ENCODE assay signal across 9 cellular contexts in genomic region chr1:111200802-111201161, GRCh38. TPM values are rescaled to one million over a fixed set of nuclear protein-coding genes. Genes with fewer than 3 reads are reported as not detected.
DNase-seq lines count a peak whose midpoint lies in the region; ATAC-seq and TF ChIP-seq lines count a peak whose summit lies in the region.
"Had no signal": no experiment of that assay in that cellular context is flagged by ENCODE, and none has a peak within 500 bp of the region (broad histone marks: within the 10 kb centered on the region; RNA-seq: fewer than 3 reads in every experiment).

No MANE protein-coding gene starts in this region.

- peak overlapping the region; percentile 87; the same call in 1 of the 2 replicates for H3K4me2 ChIP-seq in OCI-LY1 (ENCODE audit: low read length)

- peak overlapping the region; percentile 96 for H3K4me3 ChIP-seq in CD8-positive, alpha-beta memory T cell (ENCODE audit: low read length)
- no peak overlapping the region for H3K4me3 ChIP-seq in OCI-LY1 (ENCODE audit: low read depth, low read length, poor library complexity, severe bottlenecking)
- no peak overlapping the region for H3K4me3 ChIP-seq in sigmoid colon
- H3K4me3 ChIP-seq in MG63 = no peak overlapping the region

- intact Hi-C loops in sigmoid colon (cut with DNase I) = no loop called here

- peaks cover 34% of the 10 kb centered on the region for H3K36me3 ChIP-seq in CD8-positive, alpha-beta memory T cell (ENCODE audit: insufficient read depth, low read length)
- H3K36me3 ChIP-seq in OCI-LY1 (ENCODE audit: insufficient read depth, low read length) (peaks cover 67% of the 10 kb centered on the region), sigmoid colon (no peaks in the 10 kb centered on the region), MG63 (no peaks in the 10 kb centered on the region)

- no peaks in the 10 kb centered on the region for H3K9me3 Mint-ChIP-seq in CD8-positive, alpha-beta memory T cell
- H3K9me3 Mint-ChIP-seq in effector memory CD8-positive, alpha-beta T cell = no peaks in the 10 kb centered on the region

- H3F3A ChIP-seq in OCI-LY1 (ENCODE audit: insufficient read depth, low read length) = peaks cover 6% of the 10 kb centered on the region; the same call in 1 of the 2 replicates

- WGBS in sigmoid colon, 2 donors = 64 to 72% methylated on average over 3 of the region's 3 CpGs

- CTCF ChIA-PET in CD8-positive, alpha-beta memory T cell (lab: Charles Lee) = interaction anchor here (1.4 to 10.8 kb wide), 2 partner anchors 18 to 199 kb away, joined by 3 to 252 read pairs; no protein-coding TSS in a partner anchor

- H3K4me1 ChIP-seq in CD8-positive, alpha-beta memory T cell (ENCODE audit: insufficient read depth, low read length) = peaks cover 61% of the 10 kb centered on the region
- H3K4me1 ChIP-seq in OCI-LY1 (ENCODE audit: insufficient read depth, low read length, severe bottlenecking) = peaks cover 83% of the 10 kb centered on the region
- peaks cover 0 to 15% (median 13%) of the 10 kb centered on the region in 4 donors for H3K4me1 ChIP-seq in sigmoid colon

- ATAC-seq in effector memory CD8-positive, alpha-beta T cell (replicated peaks) = no peak

- peaks cover 10% of the 10 kb centered on the region; the same call in 1 of the 2 replicates for H3K79me2 ChIP-seq in OCI-LY1 (ENCODE audit: insufficient read depth, low read length)

- TF ChIP-seq CTCF in OCI-LY1 (IDR thresholded peaks at IDR 0.05; ENCODE audit: low read length) (no peak), sigmoid colon (IDR thresholded peaks at IDR 0.05) (no peak)

- TF ChIP-seq EP300 in sigmoid colon (IDR thresholded peaks at IDR 0.05) = no peak

- H3K9ac ChIP-seq in OCI-LY1 (ENCODE audit: low read length) = peak overlapping the region; percentile 99

- POLR2A ChIA-PET in CD8-positive, alpha-beta memory T cell (lab: Charles Lee) = interaction anchor here (1.6 to 10.8 kb wide), 3 partner anchors 9 to 18 kb away, joined by 3 to 259 read pairs (median 12); no protein-coding TSS in a partner anchor

- DNase-seq in CD8-positive, alpha-beta memory T cell = no peak
- DNase-seq in effector memory CD8-positive, alpha-beta T cell = no peak
- no peak for DNase-seq in sigmoid colon
- DNase-seq in NOMO-1 treated with dmso at 0.1 percent for 144 hours (lab: John Stamatoyannopoulos, UW; ENCODE audit: unreplicated experiment) = no peak
- no peak for DNase-seq in NOMO-1 treated with DMSO at 0.1 percent for 48 hours (lab: John Stamatoyannopoulos, UW; ENCODE audit: unreplicated experiment)
- DNase-seq in MG63 = no peak
- DNase-seq in AG08396 (ENCODE audit: low spot score) = no peak

- H3K9me3 ChIP-seq in CD8-positive, alpha-beta memory T cell (ENCODE audit: low read length) = no peaks in the 10 kb centered on the region
- no peaks in the 10 kb centered on the region for H3K9me3 ChIP-seq in OCI-LY1 (ENCODE audit: low read length)
- H3K9me3 ChIP-seq in sigmoid colon = no peaks in the 10 kb centered on the region
- no peaks in the 10 kb centered on the region for H3K9me3 ChIP-seq in MG63

- H2AFZ ChIP-seq in OCI-LY1 (ENCODE audit: low read length) = no peak overlapping the region

- H3K27me3 ChIP-seq in CD8-positive, alpha-beta memory T cell (ENCODE audit: insufficient read depth, low read length, poor library complexity, severe bottlenecking) = no peaks in the 10 kb centered on the region
- H3K27me3 ChIP-seq in OCI-LY1 (ENCODE audit: insufficient read depth, low read length) (no peaks in the 10 kb centered on the region), sigmoid colon (peaks cover 15 to 45% (median 18%) of the 10 kb centered on the region in 3 donors), MG63 (peaks cover 12% of the 10 kb centered on the region)

- H3K27ac Mint-ChIP-seq in CD8-positive, alpha-beta memory T cell = peak overlapping the region; percentile 93 to 100 (median 96)
- peak overlapping the region; percentile 93 to 97 for H3K27ac Mint-ChIP-seq in effector memory CD8-positive, alpha-beta T cell

- no peaks in the 10 kb centered on the region for H3K9me2 ChIP-seq in OCI-LY1 (ENCODE audit: low read depth, low read length)

- peaks cover 0 to 3% of the 10 kb centered on the region in 2 donors for H3K27me3 Mint-ChIP-seq in CD8-positive, alpha-beta memory T cell
- H3K27me3 Mint-ChIP-seq in effector memory CD8-positive, alpha-beta T cell = no peaks in the 10 kb centered on the region

- no peak for TF ChIP-seq POLR2A in sigmoid colon (IDR thresholded peaks at IDR 0.05)

- peak overlapping the region; percentile 97 to 100 (median 99) for H3K4me3 Mint-ChIP-seq in CD8-positive, alpha-beta memory T cell
- H3K4me3 Mint-ChIP-seq in effector memory CD8-positive, alpha-beta T cell = peak overlapping the region; percentile 93 to 99

- H4K20me1 ChIP-seq in OCI-LY1 (ENCODE audit: insufficient read depth, low read length) = no peaks in the 10 kb centered on the region

- H3K4me1 Mint-ChIP-seq in CD8-positive, alpha-beta memory T cell = peaks cover 69 to 71% (median 70%) of the 10 kb centered on the region in 3 donors
- peaks cover 64 to 67% of the 10 kb centered on the region in 2 donors for H3K4me1 Mint-ChIP-seq in effector memory CD8-positive, alpha-beta T cell (ENCODE audit: low read depth in 2 of 2)

- H3K36me3 Mint-ChIP-seq in CD8-positive, alpha-beta memory T cell = peaks cover 26 to 56% (median 40%) of the 10 kb centered on the region in 3 donors
- H3K36me3 Mint-ChIP-seq in effector memory CD8-positive, alpha-beta T cell (ENCODE audit: insufficient read depth) = peaks cover 63% of the 10 kb centered on the region

- peak overlapping the region; percentile 62 for H3K27ac ChIP-seq in CD8-positive, alpha-beta memory T cell (ENCODE audit: low read depth, low read length)
- H3K27ac ChIP-seq in OCI-LY1 (ENCODE audit: low read depth, low read length, poor library complexity, severe bottlenecking) (peak overlapping the region; percentile 89), sigmoid colon (peak overlapping the region; percentile 12 to 52 (median 39))

RNA-seq across cellular contexts. Expression of gene DENND2D, which starts 0.3 kb away (rescaled TPM):
- 100 to 1,000 TPM; 185 to 196 TPM for total RNA-seq in CD8-positive, alpha-beta memory T cell
- polyA plus RNA-seq in CD8-positive, alpha-beta memory T cell = 258 TPM
- total RNA-seq in sigmoid colon = 1 to 10 TPM; 2.3 to 5.9 (median 4.8) TPM
- polyA plus RNA-seq in sigmoid colon = 10 to 100 TPM; 34.2 to 77.0 (median 46.5) TPM
- total RNA-seq in MG63 (2014; rRNA removed; shearing (Covaris generic); ENCODE audit: low replicate concordance) = 2.6 and 4.7 TPM in 2 replicates
- total RNA-seq: osteocyte had no signal

RNA-seq across cellular contexts. Expression of gene CHI3L2, which starts 26.7 kb away (rescaled TPM):
- 1 to 10 TPM; 1.6 to 1.9 TPM for total RNA-seq in CD8-positive, alpha-beta memory T cell
- 20.8 TPM for polyA plus RNA-seq in CD8-positive, alpha-beta memory T cell
- 1 to 10 TPM in 2 of 4 donors, under 1 TPM in 1, not detected in 1; 0.71 to 2.6 (median 1.8) TPM for total RNA-seq in sigmoid colon
- polyA plus RNA-seq in sigmoid colon = 10 to 100 TPM in 1 of 3 donors, not detected in 2; 11.0 TPM
- total RNA-seq in MG63 (2014; rRNA removed; shearing (Covaris generic); ENCODE audit: low replicate concordance) = 1.6 and 3.2 TPM in 2 replicates
- total RNA-seq: osteocyte had no signal

Comparison
In these comparisons a context has a peak if more than half of its experiments do, and no peak if none do; other contexts are left out.
1. H3K27ac ChIP-seq: peak in every context shown above with its lines; median percentile 89 in OCI-LY1; 62 in CD8-positive, alpha-beta memory T cell; 39 in sigmoid colon.
2. RNA of gene DENND2D, which starts 0.3 kb away (total RNA-seq): 185 to 196 TPM in CD8-positive, alpha-beta memory T cell; 2.3 to 5.9 TPM in sigmoid colon and 2.6 to 4.7 TPM in MG63; every median in the first group is over 10 times any median in the second.